ENCODE assay signal across 1 cellular context in the genomic region with DNA sequence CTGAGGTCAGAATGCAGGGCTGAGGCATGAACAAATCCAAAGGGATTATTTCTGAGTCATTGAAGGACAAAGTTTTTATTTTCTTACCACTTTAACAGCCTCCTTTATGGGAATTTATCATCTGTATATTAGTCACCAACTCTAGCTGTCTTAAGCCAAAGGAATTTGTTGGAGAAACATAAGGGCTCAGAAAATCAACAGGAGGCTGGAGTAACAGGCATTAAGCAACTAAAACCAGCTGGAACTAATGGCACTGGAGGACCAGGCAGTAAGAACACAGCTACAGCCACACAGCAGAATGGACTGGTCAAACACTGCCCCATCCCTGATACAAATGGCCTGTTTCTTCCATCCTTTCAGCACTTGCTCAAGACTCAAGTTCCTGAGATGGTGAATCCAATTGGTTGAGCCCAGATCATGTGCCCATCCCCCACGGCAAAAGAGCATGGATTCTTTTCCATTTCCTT.
TF ChIP-seq lines count a peak whose summit lies in the region.

No MANE protein-coding gene starts in this region.

TF ChIP-seq in HEK293, 187 proteins besides CTCF, POLR2A, EP300 and RAD21 (continued from another document):
- TF ChIP-seq, protein P1, sequence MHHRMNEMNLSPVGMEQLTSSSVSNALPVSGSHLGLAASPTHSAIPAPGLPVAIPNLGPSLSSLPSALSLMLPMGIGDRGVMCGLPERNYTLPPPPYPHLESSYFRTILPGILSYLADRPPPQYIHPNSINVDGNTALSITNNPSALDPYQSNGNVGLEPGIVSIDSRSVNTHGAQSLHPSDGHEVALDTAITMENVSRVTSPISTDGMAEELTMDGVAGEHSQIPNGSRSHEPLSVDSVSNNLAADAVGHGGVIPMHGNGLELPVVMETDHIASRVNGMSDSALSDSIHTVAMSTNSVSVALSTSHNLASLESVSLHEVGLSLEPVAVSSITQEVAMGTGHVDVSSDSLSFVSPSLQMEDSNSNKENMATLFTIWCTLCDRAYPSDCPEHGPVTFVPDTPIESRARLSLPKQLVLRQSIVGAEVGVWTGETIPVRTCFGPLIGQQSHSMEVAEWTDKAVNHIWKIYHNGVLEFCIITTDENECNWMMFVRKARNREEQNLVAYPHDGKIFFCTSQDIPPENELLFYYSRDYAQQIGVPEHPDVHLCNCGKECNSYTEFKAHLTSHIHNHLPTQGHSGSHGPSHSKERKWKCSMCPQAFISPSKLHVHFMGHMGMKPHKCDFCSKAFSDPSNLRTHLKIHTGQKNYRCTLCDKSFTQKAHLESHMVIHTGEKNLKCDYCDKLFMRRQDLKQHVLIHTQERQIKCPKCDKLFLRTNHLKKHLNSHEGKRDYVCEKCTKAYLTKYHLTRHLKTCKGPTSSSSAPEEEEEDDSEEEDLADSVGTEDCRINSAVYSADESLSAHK (tag by site-specific recombination; IDR thresholded peaks at IDR 0.05): no peak
- TF ChIP-seq TCF7L2 (IDR thresholded peaks at IDR 0.05; ENCODE audit: borderline replicate concordance, low read depth, low read length) (no peak), ZNF16 (tag by site-specific recombination; IDR thresholded peaks at IDR 0.05; ENCODE audit: low read depth) (no peak), SP3 (tag by site-specific recombination; IDR thresholded peaks at IDR 0.05) (no peak), ZFP3 (tag by site-specific recombination; IDR thresholded peaks at IDR 0.05; ENCODE audit: low read depth) (no peak), ZBTB17 (tag by site-specific recombination; IDR thresholded peaks at IDR 0.05) (0 out of 2 replicates have a peak, but pooled peaks have one; percentile 18), ZNF214 (tag by site-specific recombination; IDR thresholded peaks at IDR 0.05; ENCODE audit: borderline replicate concordance) (no peak), WT1 (tag by site-specific recombination; IDR thresholded peaks at IDR 0.05) (no peak), BCL11B (tag by site-specific recombination; IDR thresholded peaks at IDR 0.05; ENCODE audit: low read depth) (no peak), ZNF624 (tag by site-specific recombination; IDR thresholded peaks at IDR 0.05) (no peak), ZNF335 (tag by site-specific recombination; conservative IDR thresholded peaks at IDR 0.05) (peak; percentile 14; the same call in 1 of the 2 replicates), ZFHX2 (tag by site-specific recombination; conservative IDR thresholded peaks at IDR 0.05) (no peak), ZNF544 (tag by site-specific recombination; IDR thresholded peaks at IDR 0.05) (no peak), MEIS1 (CRISPR knock-in tag; IDR thresholded peaks at IDR 0.05; ENCODE audit: borderline replicate concordance) (no peak), ZNF529 (tag by site-specific recombination; IDR thresholded peaks at IDR 0.05; ENCODE audit: insufficient replicate concordance) (no peak), ZEB2 (tag by site-specific recombination; IDR thresholded peaks at IDR 0.05) (0 out of 2 replicates have a peak, but pooled peaks have one; percentile 20)
- TF ChIP-seq, protein P2, sequence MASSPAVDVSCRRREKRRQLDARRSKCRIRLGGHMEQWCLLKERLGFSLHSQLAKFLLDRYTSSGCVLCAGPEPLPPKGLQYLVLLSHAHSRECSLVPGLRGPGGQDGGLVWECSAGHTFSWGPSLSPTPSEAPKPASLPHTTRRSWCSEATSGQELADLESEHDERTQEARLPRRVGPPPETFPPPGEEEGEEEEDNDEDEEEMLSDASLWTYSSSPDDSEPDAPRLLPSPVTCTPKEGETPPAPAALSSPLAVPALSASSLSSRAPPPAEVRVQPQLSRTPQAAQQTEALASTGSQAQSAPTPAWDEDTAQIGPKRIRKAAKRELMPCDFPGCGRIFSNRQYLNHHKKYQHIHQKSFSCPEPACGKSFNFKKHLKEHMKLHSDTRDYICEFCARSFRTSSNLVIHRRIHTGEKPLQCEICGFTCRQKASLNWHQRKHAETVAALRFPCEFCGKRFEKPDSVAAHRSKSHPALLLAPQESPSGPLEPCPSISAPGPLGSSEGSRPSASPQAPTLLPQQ (tag by site-specific recombination; IDR thresholded peaks at IDR 0.05): 0 out of 2 replicates have a peak, but pooled peaks have one; percentile 26
- TF ChIP-seq, protein P3, sequence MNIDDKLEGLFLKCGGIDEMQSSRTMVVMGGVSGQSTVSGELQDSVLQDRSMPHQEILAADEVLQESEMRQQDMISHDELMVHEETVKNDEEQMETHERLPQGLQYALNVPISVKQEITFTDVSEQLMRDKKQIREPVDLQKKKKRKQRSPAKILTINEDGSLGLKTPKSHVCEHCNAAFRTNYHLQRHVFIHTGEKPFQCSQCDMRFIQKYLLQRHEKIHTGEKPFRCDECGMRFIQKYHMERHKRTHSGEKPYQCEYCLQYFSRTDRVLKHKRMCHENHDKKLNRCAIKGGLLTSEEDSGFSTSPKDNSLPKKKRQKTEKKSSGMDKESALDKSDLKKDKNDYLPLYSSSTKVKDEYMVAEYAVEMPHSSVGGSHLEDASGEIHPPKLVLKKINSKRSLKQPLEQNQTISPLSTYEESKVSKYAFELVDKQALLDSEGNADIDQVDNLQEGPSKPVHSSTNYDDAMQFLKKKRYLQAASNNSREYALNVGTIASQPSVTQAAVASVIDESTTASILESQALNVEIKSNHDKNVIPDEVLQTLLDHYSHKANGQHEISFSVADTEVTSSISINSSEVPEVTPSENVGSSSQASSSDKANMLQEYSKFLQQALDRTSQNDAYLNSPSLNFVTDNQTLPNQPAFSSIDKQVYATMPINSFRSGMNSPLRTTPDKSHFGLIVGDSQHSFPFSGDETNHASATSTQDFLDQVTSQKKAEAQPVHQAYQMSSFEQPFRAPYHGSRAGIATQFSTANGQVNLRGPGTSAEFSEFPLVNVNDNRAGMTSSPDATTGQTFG (tag by site-specific recombination; IDR thresholded peaks at IDR 0.05; ENCODE audit: borderline replicate concordance): no peak
- TF ChIP-seq, protein P4, sequence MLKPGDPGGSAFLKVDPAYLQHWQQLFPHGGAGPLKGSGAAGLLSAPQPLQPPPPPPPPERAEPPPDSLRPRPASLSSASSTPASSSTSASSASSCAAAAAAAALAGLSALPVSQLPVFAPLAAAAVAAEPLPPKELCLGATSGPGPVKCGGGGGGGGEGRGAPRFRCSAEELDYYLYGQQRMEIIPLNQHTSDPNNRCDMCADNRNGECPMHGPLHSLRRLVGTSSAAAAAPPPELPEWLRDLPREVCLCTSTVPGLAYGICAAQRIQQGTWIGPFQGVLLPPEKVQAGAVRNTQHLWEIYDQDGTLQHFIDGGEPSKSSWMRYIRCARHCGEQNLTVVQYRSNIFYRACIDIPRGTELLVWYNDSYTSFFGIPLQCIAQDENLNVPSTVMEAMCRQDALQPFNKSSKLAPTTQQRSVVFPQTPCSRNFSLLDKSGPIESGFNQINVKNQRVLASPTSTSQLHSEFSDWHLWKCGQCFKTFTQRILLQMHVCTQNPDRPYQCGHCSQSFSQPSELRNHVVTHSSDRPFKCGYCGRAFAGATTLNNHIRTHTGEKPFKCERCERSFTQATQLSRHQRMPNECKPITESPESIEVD (tag by site-specific recombination; IDR thresholded peaks at IDR 0.05): peak; percentile 54; the same call in 1 of the 2 replicates
- TF ChIP-seq, protein P5, sequence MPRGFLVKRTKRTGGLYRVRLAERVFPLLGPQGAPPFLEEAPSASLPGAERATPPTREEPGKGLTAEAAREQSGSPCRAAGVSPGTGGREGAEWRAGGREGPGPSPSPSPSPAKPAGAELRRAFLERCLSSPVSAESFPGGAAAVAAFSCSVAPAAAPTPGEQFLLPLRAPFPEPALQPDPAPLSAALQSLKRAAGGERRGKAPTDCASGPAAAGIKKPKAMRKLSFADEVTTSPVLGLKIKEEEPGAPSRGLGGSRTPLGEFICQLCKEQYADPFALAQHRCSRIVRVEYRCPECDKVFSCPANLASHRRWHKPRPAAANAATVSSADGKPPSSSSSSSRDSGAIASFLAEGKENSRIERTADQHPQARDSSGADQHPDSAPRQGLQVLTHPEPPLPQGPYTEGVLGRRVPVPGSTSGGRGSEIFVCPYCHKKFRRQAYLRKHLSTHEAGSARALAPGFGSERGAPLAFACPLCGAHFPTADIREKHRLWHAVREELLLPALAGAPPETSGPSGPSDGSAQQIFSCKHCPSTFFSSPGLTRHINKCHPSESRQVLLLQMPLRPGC (tag by site-specific recombination; IDR thresholded peaks at IDR 0.05): peak; percentile 69; the same call in 1 of the 2 replicates
- TF ChIP-seq, protein P6, sequence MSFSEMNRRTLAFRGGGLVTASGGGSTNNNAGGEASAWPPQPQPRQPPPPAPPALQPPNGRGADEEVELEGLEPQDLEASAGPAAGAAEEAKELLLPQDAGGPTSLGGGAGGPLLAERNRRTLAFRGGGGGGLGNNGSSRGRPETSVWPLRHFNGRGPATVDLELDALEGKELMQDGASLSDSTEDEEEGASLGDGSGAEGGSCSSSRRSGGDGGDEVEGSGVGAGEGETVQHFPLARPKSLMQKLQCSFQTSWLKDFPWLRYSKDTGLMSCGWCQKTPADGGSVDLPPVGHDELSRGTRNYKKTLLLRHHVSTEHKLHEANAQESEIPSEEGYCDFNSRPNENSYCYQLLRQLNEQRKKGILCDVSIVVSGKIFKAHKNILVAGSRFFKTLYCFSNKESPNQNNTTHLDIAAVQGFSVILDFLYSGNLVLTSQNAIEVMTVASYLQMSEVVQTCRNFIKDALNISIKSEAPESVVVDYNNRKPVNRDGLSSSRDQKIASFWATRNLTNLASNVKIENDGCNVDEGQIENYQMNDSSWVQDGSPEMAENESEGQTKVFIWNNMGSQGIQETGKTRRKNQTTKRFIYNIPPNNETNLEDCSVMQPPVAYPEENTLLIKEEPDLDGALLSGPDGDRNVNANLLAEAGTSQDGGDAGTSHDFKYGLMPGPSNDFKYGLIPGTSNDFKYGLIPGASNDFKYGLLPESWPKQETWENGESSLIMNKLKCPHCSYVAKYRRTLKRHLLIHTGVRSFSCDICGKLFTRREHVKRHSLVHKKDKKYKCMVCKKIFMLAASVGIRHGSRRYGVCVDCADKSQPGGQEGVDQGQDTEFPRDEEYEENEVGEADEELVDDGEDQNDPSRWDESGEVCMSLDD (tag by site-specific recombination; IDR thresholded peaks at IDR 0.05): no peak
